Comparison of ENCODE assay signal across 13 cellular contexts in genomic region chrX:136259543-136259942, GRCh38. TPM values are rescaled to one million over a fixed set of nuclear protein-coding genes. Genes with fewer than 3 reads are reported as not detected.
A peak's percentile ranks its signal among the peaks of the same experiment; 100 is the strongest.
DNase-seq lines count a peak whose midpoint lies in the region; ATAC-seq and TF ChIP-seq lines count a peak whose summit lies in the region.
"Had no signal": no experiment of that assay in that cellular context is flagged by ENCODE, and none has a peak within 500 bp of the region (broad histone marks: within the 10 kb centered on the region; RNA-seq: fewer than 3 reads in every experiment).

No MANE protein-coding gene starts in this region.

- peaks cover 0 to 6% of the 10 kb centered on the region in 2 donors for H3K4me1 ChIP-seq in right atrium auricular region
- peaks cover 0 to 14% (median 6%) of the 10 kb centered on the region in 4 donors for H3K4me1 ChIP-seq in tibial nerve

- H3K4me3 ChIP-seq in right atrium auricular region (no peak overlapping the region), tibial nerve (no peak overlapping the region)

- H3K36me3 Mint-ChIP-seq in activated naive CD8-positive, alpha-beta T cell treated with anti-CD3 and anti-CD28 coated beads, Interleukin-2, amount 10 ng/mL, durations not matched to agents 7 days and 5 days: no peaks in the 10 kb centered on the region

- H3K9me3 Mint-ChIP-seq in activated naive CD8-positive, alpha-beta T cell treated with anti-CD3 and anti-CD28 coated beads, Interleukin-2, amount 10 ng/mL, durations not matched to agents 7 days and 5 days: no peaks in the 10 kb centered on the region
- H3K9me3 Mint-ChIP-seq: activated T-cell treated with anti-CD3 and anti-CD28 coated beads, Interleukin-2, amount 50 U/mL, for 4 hours had no signal

- TF ChIP-seq EP300 in tibial nerve (IDR thresholded peaks at IDR 0.05): peak in 1 of 2 donors; percentile 55

- H3K4me1 Mint-ChIP-seq in activated naive CD8-positive, alpha-beta T cell treated with anti-CD3 and anti-CD28 coated beads, Interleukin-2, amount 10 ng/mL, durations not matched to agents 7 days and 5 days: peaks cover 13% of the 10 kb centered on the region

- peak; percentile 2 for DNase-seq in activated naive CD4-positive, alpha-beta T cell treated with Interleukin-2 at 50 U/mL for 16 hours
- no peak for DNase-seq in activated naive CD4-positive, alpha-beta T cell (lab: John Stamatoyannopoulos, UW)
- DNase-seq in activated naive CD8-positive, alpha-beta T cell treated with anti-CD3 and anti-CD28 coated beads, Interleukin-2, amount 10 ng/mL, durations not matched to agents 7 days and 5 days: no peak
- DNase-seq in right atrium auricular region (ENCODE audit: low spot score) (no peak), tibial nerve (ENCODE audit: low spot score in 2 of 2) (no peak), COR-L47 (lab: John Stamatoyannopoulos, UW) (no peak), HuH-7.5 (ENCODE audit: low spot score) (no peak)
- DNase-seq: activated T-cell treated with anti-CD3 and anti-CD28 coated beads, Interleukin-2, amount 50 U/mL, for 4 hours; glutamatergic neuron; NCI-H1048; nucleus accumbens; stimulated activated CD8-positive, alpha-beta memory T cell treated with anti-CD3 and anti-CD28 coated beads, Interleukin-4, amount 100 ng/mL, for 48 hours had no signal

- no peak for TF ChIP-seq CTCF in right atrium auricular region (IDR thresholded peaks at IDR 0.05)
- no peak for TF ChIP-seq CTCF in tibial nerve (IDR thresholded peaks at IDR 0.05)

- no peak for TF ChIP-seq POLR2A in tibial nerve (IDR thresholded peaks at IDR 0.05)

- H3K27me3 ChIP-seq in right atrium auricular region: no peaks in the 10 kb centered on the region
- H3K27me3 ChIP-seq in tibial nerve: no peaks in the 10 kb centered on the region

- H3K36me3 ChIP-seq in right atrium auricular region (no peaks in the 10 kb centered on the region), tibial nerve (no peaks in the 10 kb centered on the region)

- H3K4me3 Mint-ChIP-seq in activated naive CD8-positive, alpha-beta T cell treated with anti-CD3 and anti-CD28 coated beads, Interleukin-2, amount 10 ng/mL, durations not matched to agents 7 days and 5 days: peak overlapping the region; percentile 65
- H3K4me3 Mint-ChIP-seq: activated T-cell treated with anti-CD3 and anti-CD28 coated beads, Interleukin-2, amount 50 U/mL, for 4 hours had no signal

- peak; percentile 87 for ATAC-seq in activated naive CD8-positive, alpha-beta T cell treated with anti-CD3 and anti-CD28 coated beads, Interleukin-2, amount 10 ng/mL, durations not matched to agents 7 days and 5 days (ENCODE audit: low read depth)
- ATAC-seq in GM18873 (IDR thresholded peaks at IDR 0.05; ENCODE audit: low FRiP score, unreplicated experiment): no peak

- no peaks in the 10 kb centered on the region for H3K27me3 Mint-ChIP-seq in activated naive CD8-positive, alpha-beta T cell treated with anti-CD3 and anti-CD28 coated beads, Interleukin-2, amount 10 ng/mL, durations not matched to agents 7 days and 5 days

- H3K27ac ChIP-seq in right atrium auricular region (peak overlapping the region; percentile 51 to 52), tibial nerve (peak overlapping the region in 3 of 4 donors; percentile 37 to 73 (median 71))

- POLR2A ChIA-PET in activated naive CD8-positive, alpha-beta T cell treated with anti-CD3 and anti-CD28 coated beads, Interleukin-2, amount 10 ng/mL, durations not matched to agents 7 days and 5 days (lab: Charles Lee): no interaction called here

- WGBS in tibial nerve, 2 donors: 1 to 28% methylated on average over 4 of the region's 4 CpGs

- peak overlapping the region; percentile 86 for H3K27ac Mint-ChIP-seq in activated naive CD8-positive, alpha-beta T cell treated with anti-CD3 and anti-CD28 coated beads, Interleukin-2, amount 10 ng/mL, durations not matched to agents 7 days and 5 days

- H3K9me3 ChIP-seq in right atrium auricular region (no peaks in the 10 kb centered on the region), tibial nerve (no peaks in the 10 kb centered on the region)

RNA-seq across cellular contexts. Expression of gene MAP7D3, which starts 8.3 kb away (rescaled TPM):
- 10 to 100 TPM; 11.9 to 12.0 TPM for total RNA-seq in activated naive CD8-positive, alpha-beta T cell treated with anti-CD3 and anti-CD28 coated beads, Interleukin-2, amount 10 ng/mL, durations not matched to agents 7 days and 5 days
- total RNA-seq in right atrium auricular region (10 to 100 TPM; 10.8 to 13.4 TPM), tibial nerve (10 to 100 TPM; 19.7 to 32.7 (median 22.8) TPM)

RNA-seq across cellular contexts. Expression of gene ADGRG4, which starts 41.2 kb away (rescaled TPM):
- total RNA-seq in activated naive CD8-positive, alpha-beta T cell treated with anti-CD3 and anti-CD28 coated beads, Interleukin-2, amount 10 ng/mL, durations not matched to agents 7 days and 5 days: not detected
- not detected for total RNA-seq in right atrium auricular region
- under 1 TPM in 1 of 4 donors, not detected in 3; 0.20 TPM for total RNA-seq in tibial nerve
- total RNA-seq: activated T-cell treated with anti-CD3 and anti-CD28 coated beads, Interleukin-2, amount 50 U/mL, for 4 hours had no signal
